18 cellular contexts compared by ENCODE assay signal in genomic region chr7:156460861-156461632, GRCh38.
DNase-seq lines count a peak whose midpoint lies in the region; ATAC-seq and TF ChIP-seq lines count a peak whose summit lies in the region.
"Had no signal": no experiment of that assay in that cellular context is flagged by ENCODE, and none has a peak within 500 bp of the region (broad histone marks: within the 10 kb centered on the region; RNA-seq: fewer than 3 reads in every experiment).

No MANE protein-coding gene starts in this region.

- TF ChIP-seq POLR2A in transverse colon (IDR thresholded peaks at IDR 0.05) = no peak

- ATAC-seq in left colon (peak; percentile 77), left lung (no peak)
- ATAC-seq: activated T-cell treated with anti-CD3 and anti-CD28 coated beads, Interleukin-2, amount 50 U/mL, for 72 hours had no signal

- in situ Hi-C loops in transverse colon (cut with MboI; ENCODE audit: low pct_ligation_motif_present in 1 of 4, low pct_unique_long_range_greater_than_20kb in 1 of 4, low sequenced_read_pairs in 3 of 4) = loop anchor here in 1 of 4 donors (25.0 kb wide), 1 partner anchor 649 kb away; the partner anchor contains the start of gene SHH

- H3K4me1 ChIP-seq in left lung (no peaks in the 10 kb centered on the region), transverse colon (peaks cover 0 to 6% (median 0%) of the 10 kb centered on the region in 4 donors)
- H3K4me1 ChIP-seq: breast epithelium, colonic mucosa, left ventricle myocardium inferior had no signal

- no peak for TF ChIP-seq EP300 in transverse colon (IDR thresholded peaks at IDR 0.05; ENCODE audit: low read depth)

- H3K36me3 ChIP-seq in left lung (no peaks in the 10 kb centered on the region), transverse colon (no peaks in the 10 kb centered on the region)
- H3K36me3 ChIP-seq: breast epithelium, colonic mucosa, left ventricle myocardium inferior had no signal

- H3K27me3 ChIP-seq in left lung (no peaks in the 10 kb centered on the region), transverse colon (no peaks in the 10 kb centered on the region)
- H3K27me3 ChIP-seq: breast epithelium, colonic mucosa had no signal

- no peak for TF ChIP-seq CTCF in left lung (IDR thresholded peaks at IDR 0.05)
- no peak for TF ChIP-seq CTCF in transverse colon (IDR thresholded peaks at IDR 0.05)

- DNase-seq in COLO668 (lab: John Stamatoyannopoulos, UW; ENCODE audit: unreplicated experiment) (peak; percentile 74), NCI-H1092 treated with DMSO at 0.1 percent for 48 hours (lab: John Stamatoyannopoulos, UW) (peak; percentile 68), NCI-H345 treated with DMSO at 0.1 percent for 48 hours (lab: John Stamatoyannopoulos, UW; ENCODE audit: unreplicated experiment) (peak; percentile 41), left colon (peak in 1 of 2 donors; percentile 13), NCI-H1436 treated with DMSO at 0.1 percent for 48 hours (lab: John Stamatoyannopoulos, UW) (no peak), GF-D8 (lab: John Stamatoyannopoulos, UW) (no peak), left lung (no peak), transverse colon (no peak)
- DNase-seq: ACHN; activated naive CD4-positive, alpha-beta T cell treated with anti-CD3 and anti-CD28 coated beads for 36 hours; activated T-cell treated with anti-CD3 and anti-CD28 coated beads, Interleukin-2, amount 50 U/mL, for 72 hours; amniotic stem cell; C1 segment of cervical spinal cord; colonic mucosa; left ventricle myocardium inferior; SHP77 treated with DMSO at 0.1 percent for 48 hours; substantia nigra had no signal

- H3K9me3 ChIP-seq in left lung (peaks cover 0 to 5% of the 10 kb centered on the region in 2 donors), transverse colon (no peaks in the 10 kb centered on the region)
- H3K9me3 ChIP-seq: breast epithelium, colonic mucosa, left ventricle myocardium inferior had no signal

- no peak overlapping the region for H3K4me3 ChIP-seq in left lung
- no peak overlapping the region for H3K4me3 ChIP-seq in transverse colon
- H3K4me3 ChIP-seq: breast epithelium, colonic mucosa, left ventricle myocardium inferior had no signal

- no peak overlapping the region for H3K27ac ChIP-seq in left lung
- H3K27ac ChIP-seq in transverse colon = peak overlapping the region in 1 of 4 donors; percentile 16
- H3K27ac ChIP-seq: breast epithelium, colonic mucosa, left ventricle myocardium inferior had no signal

- intact Hi-C loops in left colon (cut with DNase I, micrococcal nuclease) = no loop called here
- intact Hi-C loops in left lung (cut with DNase I) = no loop called here
- intact Hi-C loops in transverse colon (cut with DNase I; ENCODE audit: low total_unique reads) = no loop called here

- 40 to 44% methylated on average over 1 to 12 of the region's 12 CpGs for WGBS in transverse colon (ENCODE audit: low coverage in 1 of 2), 2 donors

Comparison
In these comparisons a context has a peak if more than half of its experiments do, and no peak if none do; other contexts are left out.
1. DNase-seq: peak in COLO668 (single experiment), NCI-H1092 treated with DMSO at 0.1 percent for 48 hours (single experiment) and NCI-H345 treated with DMSO at 0.1 percent for 48 hours (single experiment); none in NCI-H1436 treated with DMSO at 0.1 percent for 48 hours (single experiment), GF-D8 (single experiment), left lung (0 of 2) and transverse colon (single experiment).